ENCODE assay signal across 17 cellular contexts in genomic region chr9:40914772-40915659, GRCh38.
"Had no signal": no experiment of that assay in that cellular context is flagged by ENCODE, and none has a peak within 500 bp of the region (broad histone marks: within the 10 kb centered on the region; RNA-seq: fewer than 3 reads in every experiment).

No MANE protein-coding gene starts in this region.

- H3K4me3 Mint-ChIP-seq: activated CD4-positive, alpha-beta T cell treated with anti-CD3 and anti-CD28 coated beads for 36 hours; activated CD8-positive, alpha-beta T cell treated with anti-CD3 and anti-CD28 coated beads, Interleukin-2, amount 10 ng/mL, durations not matched to agents 7 days and 5 days; activated naive CD4-positive, alpha-beta T cell treated with anti-CD3 and anti-CD28 coated beads for 36 hours; activated T-helper 17 cell treated with anti-CD3 and anti-CD28 coated beads, Interleukin-2, amount 50 U/mL, for 72 hours; neural progenitor cell had no signal

- H3K4me1 ChIP-seq: colonic mucosa, neural progenitor cell, parathyroid adenoma, SJSA1, tibial nerve had no signal

- H3K4me1 Mint-ChIP-seq: activated CD4-positive, alpha-beta T cell treated with anti-CD3 and anti-CD28 coated beads for 36 hours; activated T-helper 17 cell treated with anti-CD3 and anti-CD28 coated beads, Interleukin-2, amount 50 U/mL, for 72 hours; neural progenitor cell had no signal

- H3K27me3 ChIP-seq: colonic mucosa, SJSA1, tibial nerve had no signal

- H3K4me3 ChIP-seq: colonic mucosa, neural progenitor cell, SJSA1, tibial nerve had no signal

- H3K27ac Mint-ChIP-seq: activated CD4-positive, alpha-beta T cell treated with anti-CD3 and anti-CD28 coated beads for 36 hours; activated CD8-positive, alpha-beta T cell treated with anti-CD3 and anti-CD28 coated beads, Interleukin-2, amount 10 ng/mL, durations not matched to agents 7 days and 5 days; activated naive CD4-positive, alpha-beta T cell treated with anti-CD3 and anti-CD28 coated beads for 36 hours; activated T-helper 17 cell treated with anti-CD3 and anti-CD28 coated beads, Interleukin-2, amount 50 U/mL, for 72 hours; neural progenitor cell had no signal

- ATAC-seq: activated CD4-positive, alpha-beta T cell treated with anti-CD3 and anti-CD28 coated beads for 36 hours; activated CD8-positive, alpha-beta T cell treated with anti-CD3 and anti-CD28 coated beads, Interleukin-2, amount 10 ng/mL, durations not matched to agents 7 days and 5 days; activated T-helper 17 cell treated with anti-CD3 and anti-CD28 coated beads, Interleukin-2, amount 50 U/mL, for 72 hours had no signal

- H2AFZ ChIP-seq: neural progenitor cell, parathyroid adenoma had no signal

- H3K36me3 ChIP-seq: colonic mucosa, neural progenitor cell, SJSA1, WERI-Rb-1 had no signal

- DNase-seq: activated CD4-positive, alpha-beta T cell treated with anti-CD3 and anti-CD28 coated beads for 36 hours; activated CD8-positive, alpha-beta T cell treated with anti-CD3 and anti-CD28 coated beads, Interleukin-2, amount 10 ng/mL, durations not matched to agents 7 days and 5 days; activated naive CD4-positive, alpha-beta T cell treated with anti-CD3 and anti-CD28 coated beads for 36 hours; caudate nucleus; colonic mucosa; effector CD8-positive, alpha-beta T cell; hippocampal formation; kidney glomerular epithelial cell; mammary epithelial cell; stimulated activated CD4-positive, alpha-beta T cell treated with anti-CD3 and anti-CD28 coated beads, Interleukin-4, amount 100 ng/mL, for 4 hours; T1000; WERI-Rb-1 had no signal

- H3K36me3 Mint-ChIP-seq: neural progenitor cell had no signal

- H3K4me2 ChIP-seq: neural progenitor cell had no signal

- H3K9ac ChIP-seq: neural progenitor cell, parathyroid adenoma had no signal

- H3K27ac ChIP-seq: colonic mucosa, neural progenitor cell, parathyroid adenoma, SJSA1, tibial nerve, WERI-Rb-1 had no signal

- H3K79me2 ChIP-seq: parathyroid adenoma had no signal
